19 cellular contexts compared by ENCODE assay signal in the genomic region with DNA sequence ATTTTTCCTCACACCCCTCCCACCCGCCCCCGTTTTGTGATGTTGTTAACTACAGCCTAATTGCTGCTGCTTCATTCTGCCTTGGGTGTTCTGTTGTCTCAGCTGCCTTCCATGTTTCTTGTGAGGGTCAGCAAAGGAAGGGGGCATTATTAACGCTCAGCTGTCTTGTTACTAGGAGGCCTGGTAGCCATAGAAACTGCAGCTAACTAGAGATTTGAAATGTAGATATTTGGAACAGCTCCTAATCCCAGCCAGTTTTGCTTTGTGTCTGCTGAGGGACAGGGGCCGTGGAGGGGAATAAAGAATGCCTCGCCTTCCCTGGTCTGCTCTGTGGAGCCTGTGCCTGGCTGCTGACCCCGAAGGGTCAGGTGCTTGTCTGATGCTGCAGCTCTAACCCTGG. TPM values are rescaled to one million over a fixed set of nuclear protein-coding genes. Genes with fewer than 3 reads are reported as not detected.
DNase-seq lines count a peak whose midpoint lies in the region; ATAC-seq and TF ChIP-seq lines count a peak whose summit lies in the region.
"Had no signal": no experiment of that assay in that cellular context is flagged by ENCODE, and none has a peak within 500 bp of the region (broad histone marks: within the 10 kb centered on the region; RNA-seq: fewer than 3 reads in every experiment).

No MANE protein-coding gene starts in this region.

- no peaks in the 10 kb centered on the region for H3K9me2 ChIP-seq in SK-N-SH

- H3K36me3 ChIP-seq in SK-N-SH (replicated peaks in 1 of 2; ENCODE audit: control insufficient read depth in 1 of 2, insufficient read depth in 2 of 2, low read length in 1 of 2) (no peaks in the 10 kb centered on the region), mesendoderm (ENCODE audit: control insufficient read depth, insufficient read depth, low read length) (no peaks in the 10 kb centered on the region), gastrocnemius medialis (peaks cover 0 to 33% of the 10 kb centered on the region in 2 donors)

- H3F3A ChIP-seq in SK-N-SH (replicated peaks; ENCODE audit: insufficient read depth), result no peaks in the 10 kb centered on the region

- no peaks in the 10 kb centered on the region for H3K79me1 ChIP-seq in mesendoderm (ENCODE audit: low read length)

- peak overlapping the region; percentile 23 for H3K27ac Mint-ChIP-seq in stimulated activated naive CD8-positive, alpha-beta T cell treated with anti-CD3 and anti-CD28 coated beads, Interleukin-15, Interleukin-2, amounts not matched to agents 100 ng/mL and 50 ng/mL, for 24 hours
- H3K27ac Mint-ChIP-seq in activated naive CD4-positive, alpha-beta T cell treated with anti-CD3 and anti-CD28 coated beads for 36 hours, result no peak overlapping the region
- H3K27ac Mint-ChIP-seq: activated CD4-positive, alpha-beta T cell treated with anti-CD3 and anti-CD28 coated beads for 36 hours; HFFc6 had no signal

- no peak overlapping the region for H3K56ac ChIP-seq in mesendoderm (ENCODE audit: low read length)

- no peak for TF ChIP-seq CTCF in SK-N-SH (IDR thresholded peaks at IDR 0.05)
- TF ChIP-seq CTCF in gastrocnemius medialis (IDR thresholded peaks at IDR 0.05 in 4 of 5, conservative IDR thresholded peaks at IDR 0.05 in 1 of 5), result no peak

- H3K4me2 ChIP-seq in SK-N-SH (no peak overlapping the region), mesendoderm (ENCODE audit: low read length) (no peak overlapping the region)
- H3K4me2 ChIP-seq: KMS-11 had no signal

- H3K9ac ChIP-seq in SK-N-SH (no peak overlapping the region), mesendoderm (ENCODE audit: low read length) (no peak overlapping the region)
- H3K9ac ChIP-seq: KMS-11 had no signal

- H3K9me3 ChIP-seq in SK-N-SH, result no peaks in the 10 kb centered on the region
- no peaks in the 10 kb centered on the region for H3K9me3 ChIP-seq in gastrocnemius medialis
- H3K9me3 ChIP-seq: adrenal gland, Caco-2 had no signal

- H2AFZ ChIP-seq in SK-N-SH (ENCODE audit: low read depth), result no peak overlapping the region

- peaks cover 19% of the 10 kb centered on the region for H3K36me3 Mint-ChIP-seq in stimulated activated naive CD8-positive, alpha-beta T cell treated with anti-CD3 and anti-CD28 coated beads, Interleukin-15, Interleukin-2, amounts not matched to agents 100 ng/mL and 50 ng/mL, for 24 hours (ENCODE audit: low read depth)
- H3K36me3 Mint-ChIP-seq in activated naive CD4-positive, alpha-beta T cell treated with anti-CD3 and anti-CD28 coated beads for 36 hours (ENCODE audit: low read depth), result peaks cover 8% of the 10 kb centered on the region
- peaks cover 15% of the 10 kb centered on the region for H3K36me3 Mint-ChIP-seq in activated T-cell treated with anti-CD3 and anti-CD28 coated beads, Interleukin-2, amount 50 U/mL, for 4 hours (ENCODE audit: insufficient read depth)

- ATAC-seq in stimulated activated naive CD8-positive, alpha-beta T cell treated with anti-CD3 and anti-CD28 coated beads, Interleukin-15, Interleukin-2, amounts not matched to agents 100 U/mL and 50 U/mL, for 24 hours, result no peak
- ATAC-seq in gastrocnemius medialis, result no peak
- ATAC-seq in HG02759 (IDR thresholded peaks at IDR 0.05; ENCODE audit: unreplicated experiment), result no peak
- ATAC-seq in activated T-cell treated with anti-CD3 and anti-CD28 coated beads, Interleukin-2, amount 50 U/mL, for 4 hours, result no peak
- ATAC-seq: activated CD4-positive, alpha-beta T cell treated with anti-CD3 and anti-CD28 coated beads for 36 hours had no signal

- no peak overlapping the region for H3K4me3 ChIP-seq in SK-N-SH (ENCODE audit: low read depth in 2 of 2, low read length in 1 of 2)
- H3K4me3 ChIP-seq in mesendoderm (ENCODE audit: low read length), result no peak overlapping the region
- H3K4me3 ChIP-seq in gastrocnemius medialis, result no peak overlapping the region
- H3K4me3 ChIP-seq: adrenal gland had no signal

- H4K5ac ChIP-seq in mesendoderm (ENCODE audit: low read length), result no peak overlapping the region

- H3K4me1 Mint-ChIP-seq in stimulated activated naive CD8-positive, alpha-beta T cell treated with anti-CD3 and anti-CD28 coated beads, Interleukin-15, Interleukin-2, amounts not matched to agents 100 ng/mL and 50 ng/mL, for 24 hours (ENCODE audit: low read depth), result peaks cover 6% of the 10 kb centered on the region
- peaks cover 2% of the 10 kb centered on the region for H3K4me1 Mint-ChIP-seq in activated naive CD4-positive, alpha-beta T cell treated with anti-CD3 and anti-CD28 coated beads for 36 hours (ENCODE audit: low read depth)
- H3K4me1 Mint-ChIP-seq in activated T-cell treated with anti-CD3 and anti-CD28 coated beads, Interleukin-2, amount 50 U/mL, for 4 hours (ENCODE audit: low read depth), result no peaks in the 10 kb centered on the region

- H2BK120ac ChIP-seq in mesendoderm (ENCODE audit: low read depth, low read length), result no peak overlapping the region

- no peak for TF ChIP-seq POLR2A in gastrocnemius medialis (IDR thresholded peaks at IDR 0.05)

- no peak for DNase-seq in stimulated activated naive CD8-positive, alpha-beta T cell treated with anti-CD3 and anti-CD28 coated beads, Interleukin-15, Interleukin-2, amounts not matched to agents 100 U/mL and 50 U/mL, for 24 hours
- DNase-seq in SK-N-SH (peak; percentile 61), mesendoderm (peak; percentile 44), gastrocnemius medialis (no peak)
- DNase-seq in activated naive CD4-positive, alpha-beta T cell treated with anti-CD3 and anti-CD28 coated beads for 36 hours, result no peak
- no peak for DNase-seq in activated T-cell treated with anti-CD3 and anti-CD28 coated beads, Interleukin-2, amount 50 U/mL, for 4 hours
- DNase-seq: activated CD4-positive, alpha-beta T cell treated with anti-CD3 and anti-CD28 coated beads for 36 hours; activated T-cell treated with anti-CD3 and anti-CD28 coated beads for 4 hours; adrenal gland; Caco-2; GDM1; HFFc6; NCI-H1694 treated with DMSO at 0.1 percent for 48 hours; NK-92 treated with Interleukin-12 subunit alpha and Interleukin-12 subunit beta, amount 100 ng/mL, for 24 hours; Right ventricle myocardium superior; stimulated activated CD4-positive, alpha-beta T cell treated with anti-CD3 and anti-CD28 coated beads, Interleukin-15, amount 100 ng/mL, for 24 hours had no signal

- no peak overlapping the region for H3K4me3 Mint-ChIP-seq in stimulated activated naive CD8-positive, alpha-beta T cell treated with anti-CD3 and anti-CD28 coated beads, Interleukin-15, Interleukin-2, amounts not matched to agents 100 ng/mL and 50 ng/mL, for 24 hours
- no peak overlapping the region for H3K4me3 Mint-ChIP-seq in activated naive CD4-positive, alpha-beta T cell treated with anti-CD3 and anti-CD28 coated beads for 36 hours
- H3K4me3 Mint-ChIP-seq in activated T-cell treated with anti-CD3 and anti-CD28 coated beads, Interleukin-2, amount 50 U/mL, for 4 hours, result no peak overlapping the region
- H3K4me3 Mint-ChIP-seq: activated CD4-positive, alpha-beta T cell treated with anti-CD3 and anti-CD28 coated beads for 36 hours; HFFc6 had no signal

- H2BK15ac ChIP-seq in mesendoderm (replicated peaks; ENCODE audit: low read depth), result no peak overlapping the region

- no peaks in the 10 kb centered on the region for H3K9me3 Mint-ChIP-seq in stimulated activated naive CD8-positive, alpha-beta T cell treated with anti-CD3 and anti-CD28 coated beads, Interleukin-15, Interleukin-2, amounts not matched to agents 100 ng/mL and 50 ng/mL, for 24 hours
- no peaks in the 10 kb centered on the region for H3K9me3 Mint-ChIP-seq in activated naive CD4-positive, alpha-beta T cell treated with anti-CD3 and anti-CD28 coated beads for 36 hours
- H3K9me3 Mint-ChIP-seq in activated T-cell treated with anti-CD3 and anti-CD28 coated beads, Interleukin-2, amount 50 U/mL, for 4 hours, result no peaks in the 10 kb centered on the region
- H3K9me3 Mint-ChIP-seq: HFFc6 had no signal

- H3K4ac ChIP-seq in mesendoderm (ENCODE audit: low read depth, low read length), result no peak overlapping the region

- no peak overlapping the region for H2AK5ac ChIP-seq in mesendoderm (ENCODE audit: low read length)

- POLR2A ChIA-PET in SK-N-SH (lab: Yijun Ruan, JAX), result interaction anchor here (0.5 to 1.0 kb wide), 2 partner anchors 56 to 72 kb away, joined by 3 read pairs; partner anchors contain the start of gene CD24

- no peak overlapping the region for H3K18ac ChIP-seq in mesendoderm (ENCODE audit: low read length)

- H2BK5ac ChIP-seq in mesendoderm (ENCODE audit: low read length), result no peak overlapping the region

- TF ChIP-seq EP300 in SK-N-SH (IDR thresholded peaks at IDR 0.05; ENCODE audit: borderline replicate concordance in 1 of 2, low read depth in 1 of 2, low read length in 1 of 2), result no peak

- H3K27me3 ChIP-seq in SK-N-SH (ENCODE audit: insufficient read depth) (no peaks in the 10 kb centered on the region), mesendoderm (ENCODE audit: insufficient read depth, low read length, poor library complexity) (no peaks in the 10 kb centered on the region), gastrocnemius medialis (no peaks in the 10 kb centered on the region)
- H3K27me3 ChIP-seq: adrenal gland had no signal

- peaks cover 0 to 19% of the 10 kb centered on the region in 2 experiments; a peak in 1 of 4 replicates for H3K4me1 ChIP-seq in SK-N-SH (ENCODE audit: control insufficient read depth in 1 of 2, insufficient read depth in 2 of 2, low read depth in 1 of 2, low read length in 1 of 2)
- H3K4me1 ChIP-seq in mesendoderm (ENCODE audit: control insufficient read depth, low read depth, low read length), result no peaks in the 10 kb centered on the region
- H3K4me1 ChIP-seq in gastrocnemius medialis, result peaks cover 0 to 3% of the 10 kb centered on the region in 2 donors
- H3K4me1 ChIP-seq: Caco-2 had no signal

- peak overlapping the region in 1 of 2 experiments; percentile 82; a peak in 2 of 4 replicates for H3K27ac ChIP-seq in SK-N-SH (ENCODE audit: low read depth in 2 of 2, low read length in 1 of 2)
- no peak overlapping the region for H3K27ac ChIP-seq in mesendoderm (ENCODE audit: low read depth, low read length)
- H3K27ac ChIP-seq in gastrocnemius medialis, result no peak overlapping the region
- H3K27ac ChIP-seq: KMS-11 had no signal

- no peak overlapping the region for H3K23ac ChIP-seq in mesendoderm (ENCODE audit: low read length)

- WGBS in SK-N-SH (ENCODE audit: low lambda C conversion rate), result 59% methylated on average over 6 of the region's 6 CpGs
- WGBS in mesendoderm (ENCODE audit: extremely low coverage, insufficient coverage, low lambda C conversion rate), result no CpG with 5 or more reads among the region's 6 CpGs

- H3K79me2 ChIP-seq in SK-N-SH (ENCODE audit: insufficient read depth), result no peaks in the 10 kb centered on the region
- no peaks in the 10 kb centered on the region for H3K79me2 ChIP-seq in mesendoderm (ENCODE audit: control insufficient read depth, insufficient read depth, low read length)

- no peaks in the 10 kb centered on the region for H3K27me3 Mint-ChIP-seq in stimulated activated naive CD8-positive, alpha-beta T cell treated with anti-CD3 and anti-CD28 coated beads, Interleukin-15, Interleukin-2, amounts not matched to agents 100 ng/mL and 50 ng/mL, for 24 hours
- no peaks in the 10 kb centered on the region for H3K27me3 Mint-ChIP-seq in activated naive CD4-positive, alpha-beta T cell treated with anti-CD3 and anti-CD28 coated beads for 36 hours (ENCODE audit: low read depth)
- no peaks in the 10 kb centered on the region for H3K27me3 Mint-ChIP-seq in activated T-cell treated with anti-CD3 and anti-CD28 coated beads, Interleukin-2, amount 50 U/mL, for 4 hours (ENCODE audit: low read depth)
- H3K27me3 Mint-ChIP-seq: activated CD4-positive, alpha-beta T cell treated with anti-CD3 and anti-CD28 coated beads for 36 hours had no signal

- no peak overlapping the region for H4K8ac ChIP-seq in mesendoderm (ENCODE audit: low read depth, low read length)

- no peak for TF ChIP-seq RAD21 in SK-N-SH (IDR thresholded peaks at IDR 0.05; ENCODE audit: low read length)

- no peaks in the 10 kb centered on the region for H4K20me1 ChIP-seq in SK-N-SH (ENCODE audit: insufficient read depth)

- in situ Hi-C loops in gastrocnemius medialis (cut with MboI; ENCODE audit: low sequenced_read_pairs in 4 of 4), result no loop called here

- intact Hi-C loops in gastrocnemius medialis (cut with DNase I; ENCODE audit: low total_unique reads), result no loop called here
- intact Hi-C loops in activated naive CD4-positive, alpha-beta T cell treated with anti-CD3 and anti-CD28 coated beads for 36 hours (cut with micrococcal nuclease), result no loop called here

- CTCF ChIA-PET in SK-N-SH (lab: Yijun Ruan, JAX), result interaction anchor here (0.7 to 2.3 kb wide), 5 partner anchors 14 to 70 kb away, joined by 3 to 10 read pairs (median 6); partner anchors contain the start of gene MTRES1
- CTCF ChIA-PET in activated naive CD4-positive, alpha-beta T cell treated with anti-CD3 and anti-CD28 coated beads for 36 hours (lab: Charles Lee), result no interaction called here

RNA-seq across cellular contexts. Expression of gene MTRES1, which starts 18.3 kb away (rescaled TPM):
- 8.5 and 10.2 TPM in 2 replicates for polyA plus RNA-seq in SK-N-SH (2012; rRNA removed)
- 11.5 and 15.7 TPM in 2 replicates for polyA plus RNA-seq in SK-N-SH (2012; cell fraction: cytosol; rRNA removed)
- 6.4 and 10.7 TPM in 2 replicates for polyA plus RNA-seq in SK-N-SH (2012; cell fraction: nucleus; rRNA removed)
- polyA plus RNA-seq in mesendoderm (2013, experiment 1 of 2), result 27.4 TPM
- polyA plus RNA-seq in mesendoderm (2013, experiment 2 of 2), result 26.9 TPM
- total RNA-seq in gastrocnemius medialis, result 10 to 100 TPM; 10.6 to 20.3 (median 17.0) TPM
- total RNA-seq in activated naive CD4-positive, alpha-beta T cell treated with anti-CD3 and anti-CD28 coated beads for 36 hours, result 10 to 100 TPM in 1 of 2 experiments, 1 to 10 TPM in 1; 8.3 to 12.3 TPM
- 10 to 100 TPM; 15.4 to 17.1 (median 15.9) TPM for total RNA-seq in activated T-cell treated with anti-CD3 and anti-CD28 coated beads, Interleukin-2, amount 50 U/mL, for 4 hours

Comparison
In these comparisons a context has a peak if more than half of its experiments do, and no peak if none do; other contexts are left out.
1. DNase-seq: peak in SK-N-SH (single experiment) and mesendoderm (single experiment); none in stimulated activated naive CD8-positive, alpha-beta T cell treated with anti-CD3 and anti-CD28 coated beads, Interleukin-15, Interleukin-2, amounts not matched to agents 100 U/mL and 50 U/mL, for 24 hours (single experiment), gastrocnemius medialis (0 of 2), activated naive CD4-positive, alpha-beta T cell treated with anti-CD3 and anti-CD28 coated beads for 36 hours (single experiment) and activated T-cell treated with anti-CD3 and anti-CD28 coated beads, Interleukin-2, amount 50 U/mL, for 4 hours (single experiment).